ENCODE assay signal across 18 cellular contexts in genomic region chr6:17945111-17945510, GRCh38. TPM values are rescaled to one million over a fixed set of nuclear protein-coding genes. Genes with fewer than 3 reads are reported as not detected.
DNase-seq lines count a peak whose midpoint lies in the region; ATAC-seq and TF ChIP-seq lines count a peak whose summit lies in the region.
"Had no signal": no experiment of that assay in that cellular context is flagged by ENCODE, and none has a peak within 500 bp of the region (broad histone marks: within the 10 kb centered on the region; RNA-seq: fewer than 3 reads in every experiment).

No MANE protein-coding gene starts in this region.

- ATAC-seq in gastroesophageal sphincter, result no peak
- ATAC-seq in GM19351 (IDR thresholded peaks at IDR 0.05; ENCODE audit: unreplicated experiment), result no peak
- ATAC-seq in CD8-positive, alpha-beta T cell, result no peak
- no peak for ATAC-seq in HG03039 (IDR thresholded peaks at IDR 0.05; ENCODE audit: unreplicated experiment)
- ATAC-seq: activated CD8-positive, alpha-beta memory T cell treated with anti-CD3 and anti-CD28 coated beads, Interleukin-2, amount 10 ng/mL, durations not matched to agents 7 days and 5 days had no signal

- H3K36me3 ChIP-seq in brain microvascular endothelial cell (replicated peaks), result no peaks in the 10 kb centered on the region
- no peaks in the 10 kb centered on the region for H3K36me3 ChIP-seq in gastroesophageal sphincter
- no peaks in the 10 kb centered on the region for H3K36me3 ChIP-seq in CD8-positive, alpha-beta T cell (ENCODE audit: insufficient read depth, low read length)
- H3K36me3 ChIP-seq: ascending aorta, vagina had no signal

- peaks cover 6 to 78% (median 12%) of the 10 kb centered on the region in 3 donors for H3K4me1 ChIP-seq in gastroesophageal sphincter
- no peaks in the 10 kb centered on the region for H3K4me1 ChIP-seq in CD8-positive, alpha-beta T cell (ENCODE audit: insufficient read depth, low read length)
- H3K4me1 ChIP-seq: Caco-2 had no signal

- TF ChIP-seq CTCF in brain microvascular endothelial cell (IDR thresholded peaks at IDR 0.05; ENCODE audit: low read depth, low read length, missing control alignments) (no peak), gastroesophageal sphincter (IDR thresholded peaks at IDR 0.05) (no peak), osteocyte (IDR thresholded peaks at IDR 0.05) (no peak)
- no peak for TF ChIP-seq CTCF in CD8-positive, alpha-beta T cell (IDR thresholded peaks at IDR 0.05)

- 11 to 14% methylated on average over 2 of the region's 2 CpGs for WGBS in gastroesophageal sphincter (ENCODE audit: low coverage in 1 of 2), 2 donors

- in situ Hi-C loops in brain microvascular endothelial cell (cut with HindIII; ENCODE audit: low pct_ligation_motif_present, low sequenced_read_pairs), result no loop called here

- no peaks in the 10 kb centered on the region for H3K27me3 Mint-ChIP-seq in osteocyte (ENCODE audit: unreplicated experiment)
- H3K27me3 Mint-ChIP-seq in CD8-positive, alpha-beta T cell (ENCODE audit: low read depth), result peaks cover 12% of the 10 kb centered on the region

- H3K4me1 Mint-ChIP-seq in osteocyte (ENCODE audit: unreplicated experiment), result peaks cover 33% of the 10 kb centered on the region
- no peaks in the 10 kb centered on the region for H3K4me1 Mint-ChIP-seq in CD8-positive, alpha-beta T cell (ENCODE audit: low read depth)
- H3K4me1 Mint-ChIP-seq: activated CD8-positive, alpha-beta memory T cell treated with anti-CD3 and anti-CD28 coated beads, Interleukin-2, amount 10 ng/mL, durations not matched to agents 7 days and 5 days had no signal

- intact Hi-C loops in CD8-positive, alpha-beta T cell (cut with DNase I, micrococcal nuclease), result no loop called here

- no peak for TF ChIP-seq POLR2A in gastroesophageal sphincter (IDR thresholded peaks at IDR 0.05)

- CTCF ChIA-PET in CD8-positive, alpha-beta T cell (lab: Charles Lee), result interaction anchor here (0.7 kb wide), 1 partner anchor 56 kb away, joined by 3 read pairs; no protein-coding TSS in a partner anchor

- peaks cover 5% of the 10 kb centered on the region for H3K36me3 Mint-ChIP-seq in osteocyte (ENCODE audit: unreplicated experiment)
- H3K36me3 Mint-ChIP-seq in CD8-positive, alpha-beta T cell, result no peaks in the 10 kb centered on the region
- H3K36me3 Mint-ChIP-seq: activated CD8-positive, alpha-beta memory T cell treated with anti-CD3 and anti-CD28 coated beads, Interleukin-2, amount 10 ng/mL, durations not matched to agents 7 days and 5 days had no signal

- no peaks in the 10 kb centered on the region for H3K9me3 Mint-ChIP-seq in osteocyte (ENCODE audit: unreplicated experiment)
- H3K9me3 Mint-ChIP-seq in CD8-positive, alpha-beta T cell, result no peaks in the 10 kb centered on the region
- H3K9me3 Mint-ChIP-seq: stimulated activated naive CD8-positive, alpha-beta T cell treated with anti-CD3 and anti-CD28 coated beads, Interleukin-15, Interleukin-2, amounts not matched to agents 100 ng/mL and 50 ng/mL, for 24 hours had no signal

- POLR2A ChIA-PET in CD8-positive, alpha-beta T cell (lab: Charles Lee), result no interaction called here

- no peak overlapping the region for H3K4me3 ChIP-seq in brain microvascular endothelial cell (ENCODE audit: low read depth, low read length)
- H3K4me3 ChIP-seq in gastroesophageal sphincter, result peak overlapping the region in 1 of 2 donors; percentile 2
- no peak overlapping the region for H3K4me3 ChIP-seq in CD8-positive, alpha-beta T cell (ENCODE audit: low read depth, low read length)
- H3K4me3 ChIP-seq: ascending aorta, vagina had no signal

- H3K9me3 ChIP-seq in gastroesophageal sphincter, result no peaks in the 10 kb centered on the region
- no peaks in the 10 kb centered on the region for H3K9me3 ChIP-seq in CD8-positive, alpha-beta T cell (ENCODE audit: low read length)
- H3K9me3 ChIP-seq: ascending aorta, Caco-2, vagina had no signal

- H3K27ac Mint-ChIP-seq in osteocyte (ENCODE audit: unreplicated experiment), result peak overlapping the region; percentile 67
- H3K27ac Mint-ChIP-seq in CD8-positive, alpha-beta T cell, result no peak overlapping the region
- H3K27ac Mint-ChIP-seq: activated CD8-positive, alpha-beta memory T cell treated with anti-CD3 and anti-CD28 coated beads, Interleukin-2, amount 10 ng/mL, durations not matched to agents 7 days and 5 days; stimulated activated naive CD8-positive, alpha-beta T cell treated with anti-CD3 and anti-CD28 coated beads, Interleukin-15, Interleukin-2, amounts not matched to agents 100 ng/mL and 50 ng/mL, for 24 hours had no signal

- no peak overlapping the region for H3K4me3 Mint-ChIP-seq in osteocyte (ENCODE audit: unreplicated experiment)
- no peak overlapping the region for H3K4me3 Mint-ChIP-seq in CD8-positive, alpha-beta T cell
- H3K4me3 Mint-ChIP-seq: activated CD8-positive, alpha-beta memory T cell treated with anti-CD3 and anti-CD28 coated beads, Interleukin-2, amount 10 ng/mL, durations not matched to agents 7 days and 5 days; stimulated activated naive CD8-positive, alpha-beta T cell treated with anti-CD3 and anti-CD28 coated beads, Interleukin-15, Interleukin-2, amounts not matched to agents 100 ng/mL and 50 ng/mL, for 24 hours had no signal

- DNase-seq in EL (peak; percentile 33), brain microvascular endothelial cell (peak; percentile 67), osteocyte (ENCODE audit: extremely low spot score, unreplicated experiment) (no peak), iPS-NIHi11 (ENCODE audit: low spot score) (no peak)
- no peak for DNase-seq in CD8-positive, alpha-beta T cell
- DNase-seq: activated CD4-positive, alpha-beta T cell treated with anti-CD3 and anti-CD28 coated beads for 1 hour; activated CD8-positive, alpha-beta memory T cell treated with anti-CD3 and anti-CD28 coated beads, Interleukin-2, amount 10 ng/mL, durations not matched to agents 7 days and 5 days; activated effector memory CD4-positive, alpha-beta T cell treated with anti-CD3 and anti-CD28 coated beads, Interleukin-2, amount 50 U/mL, for 16 hours; Caco-2; NCI-H1048; occipital lobe had no signal

- TF ChIP-seq EP300 in gastroesophageal sphincter (IDR thresholded peaks at IDR 0.05), result no peak

- peak overlapping the region; percentile 34 for H3K27ac ChIP-seq in brain microvascular endothelial cell
- H3K27ac ChIP-seq in gastroesophageal sphincter, result peak overlapping the region; percentile 32 to 51 (median 37)
- no peak overlapping the region for H3K27ac ChIP-seq in CD8-positive, alpha-beta T cell (ENCODE audit: low read depth, low read length)
- H3K27ac ChIP-seq: vagina had no signal

- H3K27me3 ChIP-seq in brain microvascular endothelial cell (replicated peaks) (no peaks in the 10 kb centered on the region), gastroesophageal sphincter (no peaks in the 10 kb centered on the region)
- H3K27me3 ChIP-seq in CD8-positive, alpha-beta T cell (ENCODE audit: insufficient read depth, low read length), result no peaks in the 10 kb centered on the region
- H3K27me3 ChIP-seq: ascending aorta, vagina had no signal

RNA-seq across cellular contexts. Expression of gene KIF13A, which starts 42.3 kb away (rescaled TPM):
- total RNA-seq in gastroesophageal sphincter (10 to 100 TPM; 67.7 to 98.9 (median 84.1) TPM), osteocyte (47.5 and 51.0 TPM in 2 replicates)
- total RNA-seq in CD8-positive, alpha-beta T cell, result under 1 TPM; 0.14 to 0.33 TPM
- total RNA-seq: T-helper 2 cell treated with Interferon-gamma antibody and Interleukin-4, amounts not matched to agents 100 ng/mL and 5 ng/mL, for 36 hours had no signal

Comparison
In these comparisons a context has a peak if more than half of its experiments do, and no peak if none do; other contexts are left out.
1. DNase-seq: peak in EL (single experiment) and brain microvascular endothelial cell (single experiment); none in osteocyte (single experiment), CD8-positive, alpha-beta T cell (0 of 7) and iPS-NIHi11 (single experiment).
2. RNA of gene KIF13A, which starts 42.3 kb away (total RNA-seq): 67.7 to 98.9 TPM in gastroesophageal sphincter and 47.5 to 51.0 TPM in osteocyte; 0.14 to 0.33 TPM in CD8-positive, alpha-beta T cell; every median in the first group is over 10 times any median in the second.